Comparison of ENCODE assay signal across 1 cellular context in the genomic region with DNA sequence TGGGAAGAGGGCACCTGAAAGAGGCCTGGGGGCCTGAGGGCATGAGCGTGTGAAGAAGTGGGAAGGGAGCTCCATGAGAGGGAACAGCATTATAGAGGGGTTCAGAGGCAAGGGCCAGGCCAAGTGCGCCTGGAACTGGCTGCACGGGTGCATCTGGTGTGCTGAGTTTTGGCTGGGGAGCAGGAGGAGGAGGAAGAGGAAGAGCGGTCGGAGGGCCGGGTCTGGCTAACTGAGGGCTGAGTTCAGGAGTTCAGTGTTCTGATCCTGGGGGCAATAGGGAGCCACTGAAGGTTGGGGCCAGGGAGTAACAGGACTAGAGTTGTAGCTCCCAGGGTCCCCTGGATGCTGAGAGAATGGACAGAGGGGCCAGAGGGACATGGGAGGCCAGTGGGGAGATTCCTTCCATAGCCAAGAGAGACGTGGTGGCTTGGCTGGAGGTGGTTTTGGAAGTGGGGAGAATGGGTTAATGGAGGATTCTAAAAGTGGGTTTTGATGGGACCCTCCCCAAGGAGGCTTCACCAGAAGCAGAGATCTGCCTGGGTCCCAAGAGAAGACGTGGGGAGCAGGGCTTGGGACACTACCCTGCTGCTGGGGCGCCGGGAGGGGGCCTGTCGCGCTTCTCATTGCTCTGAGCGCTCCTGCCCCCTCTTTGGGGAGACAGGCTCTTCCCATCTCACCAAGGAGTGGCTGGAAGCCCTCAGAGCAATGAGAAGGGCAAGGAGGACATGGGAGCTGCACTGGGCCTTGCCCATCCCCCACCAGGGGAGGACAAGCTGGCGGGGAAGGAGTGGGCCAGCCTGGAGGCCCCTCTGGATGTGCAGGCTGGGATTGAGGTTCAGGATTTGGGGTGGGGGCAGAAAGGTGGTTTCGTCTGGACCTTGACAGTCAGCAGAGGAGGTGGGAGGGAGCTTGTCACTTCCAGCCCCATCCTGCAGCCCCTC.
TF ChIP-seq lines count a peak whose summit lies in the region.

No MANE protein-coding gene starts in this region.

TF ChIP-seq in HepG2, 621 proteins besides CTCF, POLR2A, EP300 and RAD21 (continued from another document and continues in another):
- TF ChIP-seq AHDC1 (CRISPR knock-in tag; IDR thresholded peaks at IDR 0.05; ENCODE audit: borderline replicate concordance) (no peak; the same call in 1 of the 2 replicates), KMT2B (CRISPR knock-in tag; IDR thresholded peaks at IDR 0.05) (no peak), NFATC3 (CRISPR knock-in tag; IDR thresholded peaks at IDR 0.05) (no peak), NR1H2 (CRISPR knock-in tag; IDR thresholded peaks at IDR 0.05; ENCODE audit: borderline replicate concordance, low read depth) (no peak), HOXA9 (CRISPR knock-in tag; IDR thresholded peaks at IDR 0.05; ENCODE audit: borderline replicate concordance) (no peak; the same call in 1 of the 2 replicates), ZNF121 (CRISPR knock-in tag; IDR thresholded peaks at IDR 0.05) (no peak), ZNF589 (CRISPR knock-in tag; conservative IDR thresholded peaks at IDR 0.05) (peak; percentile 54; the same call in 1 of the 2 replicates), NFIB (CRISPR knock-in tag; IDR thresholded peaks at IDR 0.05; ENCODE audit: borderline replicate concordance) (no peak), HNF1B (CRISPR knock-in tag; IDR thresholded peaks at IDR 0.05) (peak; percentile 14; the same call in 1 of the 2 replicates), ZNF773 (CRISPR knock-in tag; IDR thresholded peaks at IDR 0.05; ENCODE audit: borderline replicate concordance) (no peak), BATF2 (CRISPR knock-in tag; IDR thresholded peaks at IDR 0.05) (peak; percentile 42; the same call in 1 of the 2 replicates), HOXA7 (CRISPR knock-in tag; IDR thresholded peaks at IDR 0.05) (peak; percentile 72; the same call in 1 of the 2 replicates), GPBP1L1 (CRISPR knock-in tag; IDR thresholded peaks at IDR 0.05) (no peak), NPAS2 (CRISPR knock-in tag; IDR thresholded peaks at IDR 0.05; ENCODE audit: borderline replicate concordance) (no peak), ZBTB1 (CRISPR knock-in tag; IDR thresholded peaks at IDR 0.05; ENCODE audit: borderline replicate concordance) (no peak), SNAPC4 (CRISPR knock-in tag; IDR thresholded peaks at IDR 0.05) (no peak), ZFP82 (CRISPR knock-in tag; IDR thresholded peaks at IDR 0.05; ENCODE audit: borderline replicate concordance) (peak; percentile 70), ZBTB42 (CRISPR knock-in tag; IDR thresholded peaks at IDR 0.05) (no peak), ZNF607 (CRISPR knock-in tag; IDR thresholded peaks at IDR 0.05; ENCODE audit: borderline replicate concordance) (peak; percentile 28; the same call in 1 of the 2 replicates), ZNF883 (CRISPR knock-in tag; IDR thresholded peaks at IDR 0.05; ENCODE audit: not compliant biosample characterization) (no peak), SP1 (IDR thresholded peaks at IDR 0.05) (no peak), SP1 (CRISPR knock-in tag; IDR thresholded peaks at IDR 0.05) (no peak), ZFAT (CRISPR knock-in tag; conservative IDR thresholded peaks at IDR 0.05) (no peak), U2AF2 (IDR thresholded peaks at IDR 0.05; ENCODE audit: low read depth, low read length) (no peak), ZNF850 (CRISPR knock-in tag; conservative IDR thresholded peaks at IDR 0.05) (peak; percentile 90; the same call in 1 of the 2 replicates)
- TF ChIP-seq, protein P1, sequence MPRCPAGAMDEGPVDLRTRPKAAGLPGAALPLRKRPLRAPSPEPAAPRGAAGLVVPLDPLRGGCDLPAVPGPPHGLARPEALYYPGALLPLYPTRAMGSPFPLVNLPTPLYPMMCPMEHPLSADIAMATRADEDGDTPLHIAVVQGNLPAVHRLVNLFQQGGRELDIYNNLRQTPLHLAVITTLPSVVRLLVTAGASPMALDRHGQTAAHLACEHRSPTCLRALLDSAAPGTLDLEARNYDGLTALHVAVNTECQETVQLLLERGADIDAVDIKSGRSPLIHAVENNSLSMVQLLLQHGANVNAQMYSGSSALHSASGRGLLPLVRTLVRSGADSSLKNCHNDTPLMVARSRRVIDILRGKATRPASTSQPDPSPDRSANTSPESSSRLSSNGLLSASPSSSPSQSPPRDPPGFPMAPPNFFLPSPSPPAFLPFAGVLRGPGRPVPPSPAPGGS (CRISPR knock-in tag; IDR thresholded peaks at IDR 0.05), result no peak
